11 cellular contexts compared by ENCODE assay signal in genomic region chr1:175725684-175726083, GRCh38. TPM values are rescaled to one million over a fixed set of nuclear protein-coding genes. Genes with fewer than 3 reads are reported as not detected.
DNase-seq lines count a peak whose midpoint lies in the region; ATAC-seq and TF ChIP-seq lines count a peak whose summit lies in the region.
"Had no signal": no experiment of that assay in that cellular context is flagged by ENCODE, and none has a peak within 500 bp of the region (broad histone marks: within the 10 kb centered on the region; RNA-seq: fewer than 3 reads in every experiment).

No MANE protein-coding gene starts in this region.

- H3K27ac Mint-ChIP-seq in GM23338, result no peak overlapping the region
- no peak overlapping the region for H3K27ac Mint-ChIP-seq in nephron progenitor cell

- no peaks in the 10 kb centered on the region for H3K27me3 Mint-ChIP-seq in GM23338 (ENCODE audit: insufficient read depth, low read depth, poor library complexity)
- peaks cover 26% of the 10 kb centered on the region for H3K27me3 Mint-ChIP-seq in nephron progenitor cell (ENCODE audit: low read depth, poor library complexity)

- H3K36me3 Mint-ChIP-seq in GM23338 (ENCODE audit: low read depth) (no peaks in the 10 kb centered on the region), nephron progenitor cell (ENCODE audit: low read depth) (no peaks in the 10 kb centered on the region)

- no peak overlapping the region for H3K4me2 ChIP-seq in GM23338

- no peaks in the 10 kb centered on the region for H3K4me1 Mint-ChIP-seq in GM23338
- no peaks in the 10 kb centered on the region for H3K4me1 Mint-ChIP-seq in nephron progenitor cell

- H3K4me3 ChIP-seq in GM23338, result no peak overlapping the region
- H3K4me3 ChIP-seq: body of pancreas had no signal

- TF ChIP-seq CTCF in GM23338 (conservative IDR thresholded peaks at IDR 0.05; ENCODE audit: low read depth in 2 of 2) (no peak), nephron progenitor cell (IDR thresholded peaks at IDR 0.05) (no peak)

- H3K4me1 ChIP-seq in GM23338 (ENCODE audit: insufficient read depth), result no peaks in the 10 kb centered on the region
- H3K4me1 ChIP-seq: body of pancreas had no signal

- H3K9me3 Mint-ChIP-seq in GM23338, result no peaks in the 10 kb centered on the region
- H3K9me3 Mint-ChIP-seq in nephron progenitor cell, result no peaks in the 10 kb centered on the region

- H3K4me3 Mint-ChIP-seq in GM23338, result no peak overlapping the region
- no peak overlapping the region for H3K4me3 Mint-ChIP-seq in nephron progenitor cell

- H3K36me3 ChIP-seq in GM23338 (ENCODE audit: insufficient read depth), result no peaks in the 10 kb centered on the region

- peak; percentile 78 for ATAC-seq in GM23338
- ATAC-seq in HG02588 (IDR thresholded peaks at IDR 0.05; ENCODE audit: unreplicated experiment), result no peak
- ATAC-seq in GM18519 (IDR thresholded peaks at IDR 0.05; ENCODE audit: low FRiP score, unreplicated experiment), result no peak
- ATAC-seq: body of pancreas had no signal

- no peaks in the 10 kb centered on the region for H4K20me1 ChIP-seq in GM23338 (replicated peaks; ENCODE audit: insufficient read depth)

- no peaks in the 10 kb centered on the region for H3K27me3 ChIP-seq in GM23338 (ENCODE audit: insufficient read depth)
- H3K27me3 ChIP-seq: body of pancreas had no signal

- H3K9me2 ChIP-seq in GM23338 (ENCODE audit: insufficient read depth), result no peaks in the 10 kb centered on the region

- no peaks in the 10 kb centered on the region for H3K79me2 ChIP-seq in GM23338 (replicated peaks; ENCODE audit: insufficient read depth)

- H3F3A ChIP-seq in GM23338 (replicated peaks; ENCODE audit: low read depth), result no peaks in the 10 kb centered on the region

- H3K27ac ChIP-seq in GM23338 (ENCODE audit: low read depth), result no peak overlapping the region
- H3K27ac ChIP-seq: body of pancreas had no signal

- intact Hi-C loops in posterior vena cava (cut with DNase I), result no loop called here

- DNase-seq in GM23338 (ENCODE audit: low spot score) (peak; percentile 84), NCI-H226 (peak; percentile 3), dermis microvascular lymphatic vessel endothelial cell (ENCODE audit: low read depth in 2 of 2) (peak; percentile 22 to 63), nephron progenitor cell (peak; percentile 69), posterior vena cava (ENCODE audit: low spot score) (no peak)
- DNase-seq: HCEC 1CT had no signal

- H2AFZ ChIP-seq in GM23338, result no peak overlapping the region

TF ChIP-seq in GM23338, 12 proteins besides CTCF, POLR2A, EP300 and RAD21:
- TF ChIP-seq REST (IDR thresholded peaks at IDR 0.05; ENCODE audit: unreplicated experiment) (peak; percentile 94), JUNB (IDR thresholded peaks at IDR 0.05; ENCODE audit: unreplicated experiment) (no peak), STAT1 (IDR thresholded peaks at IDR 0.05; ENCODE audit: unreplicated experiment) (no peak)
- TF ChIP-seq, protein P1, sequence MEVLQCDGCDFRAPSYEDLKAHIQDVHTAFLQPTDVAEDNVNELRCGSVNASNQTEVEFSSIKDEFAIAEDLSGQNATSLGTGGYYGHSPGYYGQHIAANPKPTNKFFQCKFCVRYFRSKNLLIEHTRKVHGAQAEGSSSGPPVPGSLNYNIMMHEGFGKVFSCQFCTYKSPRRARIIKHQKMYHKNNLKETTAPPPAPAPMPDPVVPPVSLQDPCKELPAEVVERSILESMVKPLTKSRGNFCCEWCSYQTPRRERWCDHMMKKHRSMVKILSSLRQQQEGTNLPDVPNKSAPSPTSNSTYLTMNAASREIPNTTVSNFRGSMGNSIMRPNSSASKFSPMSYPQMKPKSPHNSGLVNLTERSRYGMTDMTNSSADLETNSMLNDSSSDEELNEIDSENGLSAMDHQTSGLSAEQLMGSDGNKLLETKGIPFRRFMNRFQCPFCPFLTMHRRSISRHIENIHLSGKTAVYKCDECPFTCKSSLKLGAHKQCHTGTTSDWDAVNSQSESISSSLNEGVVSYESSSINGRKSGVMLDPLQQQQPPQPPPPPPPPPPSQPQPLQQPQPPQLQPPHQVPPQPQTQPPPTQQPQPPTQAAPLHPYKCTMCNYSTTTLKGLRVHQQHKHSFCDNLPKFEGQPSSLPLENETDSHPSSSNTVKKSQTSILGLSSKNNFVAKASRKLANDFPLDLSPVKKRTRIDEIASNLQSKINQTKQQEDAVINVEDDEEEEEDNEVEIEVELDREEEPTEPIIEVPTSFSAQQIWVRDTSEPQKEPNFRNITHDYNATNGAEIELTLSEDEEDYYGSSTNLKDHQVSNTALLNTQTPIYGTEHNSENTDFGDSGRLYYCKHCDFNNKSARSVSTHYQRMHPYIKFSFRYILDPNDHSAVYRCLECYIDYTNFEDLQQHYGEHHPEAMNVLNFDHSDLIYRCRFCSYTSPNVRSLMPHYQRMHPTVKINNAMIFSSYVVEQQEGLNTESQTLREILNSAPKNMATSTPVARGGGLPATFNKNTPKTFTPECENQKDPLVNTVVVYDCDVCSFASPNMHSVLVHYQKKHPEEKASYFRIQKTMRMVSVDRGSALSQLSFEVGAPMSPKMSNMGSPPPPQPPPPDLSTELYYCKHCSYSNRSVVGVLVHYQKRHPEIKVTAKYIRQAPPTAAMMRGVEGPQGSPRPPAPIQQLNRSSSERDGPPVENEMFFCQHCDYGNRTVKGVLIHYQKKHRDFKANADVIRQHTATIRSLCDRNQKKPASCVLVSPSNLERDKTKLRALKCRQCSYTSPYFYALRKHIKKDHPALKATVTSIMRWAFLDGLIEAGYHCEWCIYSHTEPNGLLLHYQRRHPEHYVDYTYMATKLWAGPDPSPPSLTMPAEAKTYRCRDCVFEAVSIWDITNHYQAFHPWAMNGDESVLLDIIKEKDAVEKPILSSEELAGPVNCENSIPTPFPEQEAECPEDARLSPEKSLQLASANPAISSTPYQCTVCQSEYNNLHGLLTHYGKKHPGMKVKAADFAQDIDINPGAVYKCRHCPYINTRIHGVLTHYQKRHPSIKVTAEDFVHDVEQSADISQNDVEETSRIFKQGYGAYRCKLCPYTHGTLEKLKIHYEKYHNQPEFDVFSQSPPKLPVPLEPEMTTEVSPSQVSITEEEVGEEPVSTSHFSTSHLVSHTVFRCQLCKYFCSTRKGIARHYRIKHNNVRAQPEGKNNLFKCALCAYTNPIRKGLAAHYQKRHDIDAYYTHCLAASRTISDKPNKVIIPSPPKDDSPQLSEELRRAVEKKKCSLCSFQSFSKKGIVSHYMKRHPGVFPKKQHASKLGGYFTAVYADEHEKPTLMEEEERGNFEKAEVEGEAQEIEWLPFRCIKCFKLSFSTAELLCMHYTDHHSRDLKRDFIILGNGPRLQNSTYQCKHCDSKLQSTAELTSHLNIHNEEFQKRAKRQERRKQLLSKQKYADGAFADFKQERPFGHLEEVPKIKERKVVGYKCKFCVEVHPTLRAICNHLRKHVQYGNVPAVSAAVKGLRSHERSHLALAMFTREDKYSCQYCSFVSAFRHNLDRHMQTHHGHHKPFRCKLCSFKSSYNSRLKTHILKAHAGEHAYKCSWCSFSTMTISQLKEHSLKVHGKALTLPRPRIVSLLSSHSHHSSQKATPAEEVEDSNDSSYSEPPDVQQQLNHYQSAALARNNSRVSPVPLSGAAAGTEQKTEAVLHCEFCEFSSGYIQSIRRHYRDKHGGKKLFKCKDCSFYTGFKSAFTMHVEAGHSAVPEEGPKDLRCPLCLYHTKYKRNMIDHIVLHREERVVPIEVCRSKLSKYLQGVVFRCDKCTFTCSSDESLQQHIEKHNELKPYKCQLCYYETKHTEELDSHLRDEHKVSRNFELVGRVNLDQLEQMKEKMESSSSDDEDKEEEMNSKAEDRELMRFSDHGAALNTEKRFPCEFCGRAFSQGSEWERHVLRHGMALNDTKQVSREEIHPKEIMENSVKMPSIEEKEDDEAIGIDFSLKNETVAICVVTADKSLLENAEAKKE (CRISPR knock-in tag; IDR thresholded peaks at IDR 0.05), result peak; percentile 15; the same call in 1 of the 2 replicates
TF ChIP-seq in GM23338: peak in this region for 2.

RNA-seq across cellular contexts. Expression of gene TNR, which starts 17.7 kb away (rescaled TPM):
- not detected in 2 replicates for total RNA-seq in GM23338 (2014; rRNA removed; shearing (Covaris generic))
- not detected in 2 replicates for polyA plus RNA-seq in GM23338 (2016; fragmentation: Nextera tagmentation; extraction: Ambion mirVana)
- total RNA-seq in dermis microvascular lymphatic vessel endothelial cell (under 0.01 TPM in 2 replicates), posterior vena cava (under 1 TPM; 0.05 to 0.09 TPM)
- total RNA-seq: kidney epithelial cell, LHCN-M2 had no signal
